16 cellular contexts compared by ENCODE assay signal in the genomic region with DNA sequence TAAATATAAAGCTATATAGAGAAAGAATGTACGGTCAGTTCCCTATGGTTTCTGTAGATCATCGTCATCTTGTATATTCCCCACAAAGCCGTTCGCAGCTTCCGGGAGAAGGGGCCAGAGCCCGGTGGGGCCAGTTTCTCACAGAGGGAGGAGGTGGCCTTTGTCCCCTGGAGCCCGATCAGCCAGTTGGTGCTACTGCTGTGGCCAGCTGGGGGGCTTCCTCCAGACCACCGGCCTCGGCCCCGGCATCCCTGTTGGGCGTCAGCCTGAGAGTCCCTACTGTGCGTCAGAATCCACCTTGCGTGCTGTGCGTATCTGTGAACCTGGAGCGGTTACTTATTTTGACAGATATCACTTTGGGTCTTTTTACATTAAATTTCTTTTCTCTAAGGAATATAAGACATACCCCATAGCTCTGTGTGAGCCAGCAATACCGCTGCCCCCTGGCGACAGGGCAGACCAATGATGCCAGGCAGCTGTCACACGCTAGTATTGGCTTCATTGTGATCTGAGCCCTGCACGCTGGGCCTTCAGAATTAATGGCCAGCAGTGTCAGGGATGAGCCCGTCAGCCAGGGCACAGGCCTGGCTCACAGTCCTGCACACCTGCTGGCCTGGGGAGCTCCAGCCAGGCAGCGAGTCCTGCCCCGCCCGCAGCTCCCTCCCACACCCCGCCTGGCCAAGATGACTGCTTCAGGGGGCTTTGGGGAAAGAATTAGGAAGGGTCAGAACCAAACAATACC.
A peak's percentile ranks its signal among the peaks of the same experiment; 100 is the strongest.
DNase-seq lines count a peak whose midpoint lies in the region; ATAC-seq and TF ChIP-seq lines count a peak whose summit lies in the region.
"Had no signal": no experiment of that assay in that cellular context is flagged by ENCODE, and none has a peak within 500 bp of the region (broad histone marks: within the 10 kb centered on the region; RNA-seq: fewer than 3 reads in every experiment).

No MANE protein-coding gene starts in this region.

- TF ChIP-seq CTCF in CD4-positive, alpha-beta T cell (IDR thresholded peaks at IDR 0.05) = no peak
- TF ChIP-seq CTCF in IMR-90 (conservative IDR thresholded peaks at IDR 0.05; ENCODE audit: low read depth, low read length) (no peak), chondrocyte (IDR thresholded peaks at IDR 0.05) (peak; percentile 24)

- H4K20me1 ChIP-seq in IMR-90 (ENCODE audit: insufficient read depth, low read length) = no peaks in the 10 kb centered on the region

- no peak overlapping the region for H3K56ac ChIP-seq in IMR-90 (ENCODE audit: extremely low read depth, insufficient read depth, low read length)

- TF ChIP-seq POLR2A in IMR-90 (IDR thresholded peaks at IDR 0.05; ENCODE audit: low read depth, low read length) = no peak

- no peak overlapping the region for H4K5ac ChIP-seq in IMR-90 (ENCODE audit: low read depth, low read length)

- no peak overlapping the region for H3K23ac ChIP-seq in IMR-90 (ENCODE audit: low read depth, low read length)

- H2AK5ac ChIP-seq in IMR-90 (ENCODE audit: low read depth, low read length) = no peak overlapping the region

- H4K8ac ChIP-seq in IMR-90 (ENCODE audit: low read depth in 2 of 2, low read length in 2 of 2) = no peak overlapping the region

- H3K27me3 ChIP-seq in CD4-positive, alpha-beta T cell (ENCODE audit: control insufficient read depth, insufficient read depth, low read length) = no peaks in the 10 kb centered on the region
- H3K27me3 ChIP-seq in IMR-90 (ENCODE audit: control insufficient read depth, insufficient read depth, low read length) = no peaks in the 10 kb centered on the region
- H3K27me3 ChIP-seq in CD4-positive, alpha-beta memory T cell (ENCODE audit: insufficient read depth, low read length) = no peaks in the 10 kb centered on the region
- H3K27me3 ChIP-seq: breast epithelium, gastrocnemius medialis, vagina had no signal

- TSS peak; percentile 68 for BruUV-seq in IMR-90 (replicated peaks; lab: Mats Ljungman, UMichigan)

- no peak overlapping the region for H3K4me3 Mint-ChIP-seq in CD4-positive, alpha-beta T cell
- H3K4me3 Mint-ChIP-seq in chondrocyte (ENCODE audit: unreplicated experiment) = no peak overlapping the region
- peak overlapping the region in 1 of 8 donors; percentile 5 for H3K4me3 Mint-ChIP-seq in CD4-positive, alpha-beta memory T cell
- H3K4me3 Mint-ChIP-seq: activated CD4-positive, alpha-beta T cell treated with anti-CD3 and anti-CD28 coated beads, Interleukin-2, amount 10 ng/mL, durations not matched to agents 24 days and 14 days; CD8-positive, alpha-beta memory T cell had no signal

- no peak overlapping the region for H3K4me3 ChIP-seq in IMR-90 (ENCODE audit: insufficient read depth, low read depth, low read length)
- H3K4me3 ChIP-seq in CD4-positive, alpha-beta memory T cell (ENCODE audit: low read length in 2 of 2) = no peak overlapping the region
- H3K4me3 ChIP-seq: breast epithelium, gastrocnemius medialis, vagina had no signal

- POLR2A ChIA-PET in CD4-positive, alpha-beta T cell (lab: Charles Lee) = no interaction called here
- POLR2A ChIA-PET in IMR-90 (lab: Charles Lee; ENCODE audit: unreplicated experiment) = no interaction called here
- POLR2A ChIA-PET in CD4-positive, alpha-beta memory T cell (lab: Charles Lee; ENCODE audit: partially characterized antibody) = no interaction called here

- H3K79me1 ChIP-seq in IMR-90 (ENCODE audit: low read depth in 1 of 2, low read length in 2 of 2) = no peaks in the 10 kb centered on the region; a peak in 2 of 4 replicates

- no peak overlapping the region for H2BK120ac ChIP-seq in IMR-90 (ENCODE audit: low read depth, low read length)

- CTCF ChIA-PET in CD4-positive, alpha-beta T cell (lab: Charles Lee) = interaction anchor here (1.1 kb wide), 1 partner anchor 619 kb away, joined by 3 read pairs; no protein-coding TSS in a partner anchor
- CTCF ChIA-PET in IMR-90 (lab: Yijun Ruan, JAX) = no interaction called here
- CTCF ChIA-PET in CD4-positive, alpha-beta memory T cell (lab: Charles Lee; ENCODE audit: partially characterized antibody) = no interaction called here

- H3K36me3 ChIP-seq in IMR-90 (ENCODE audit: control insufficient read depth, insufficient read depth, low read length) = peaks cover 41% of the 10 kb centered on the region
- peaks cover 6% of the 10 kb centered on the region for H3K36me3 ChIP-seq in CD4-positive, alpha-beta memory T cell (ENCODE audit: insufficient read depth, low read length)
- H3K36me3 ChIP-seq: breast epithelium had no signal

- H3K4me2 ChIP-seq in IMR-90 (ENCODE audit: low read depth, low read length) = no peak overlapping the region
- H3K4me2 ChIP-seq: KMS-11 had no signal

- dilution Hi-C loops in IMR-90 (cut with HindIII; ENCODE audit: low sequenced_read_pairs, unreplicated experiment) = no loop called here

- no peak for TF ChIP-seq RAD21 in IMR-90 (IDR thresholded peaks at IDR 0.05; ENCODE audit: low read length)

- H3K9me3 Mint-ChIP-seq in CD4-positive, alpha-beta T cell = no peaks in the 10 kb centered on the region
- no peaks in the 10 kb centered on the region for H3K9me3 Mint-ChIP-seq in chondrocyte (ENCODE audit: low read depth)
- no peaks in the 10 kb centered on the region for H3K9me3 Mint-ChIP-seq in CD4-positive, alpha-beta memory T cell
- H3K9me3 Mint-ChIP-seq: activated CD4-positive, alpha-beta T cell treated with anti-CD3 and anti-CD28 coated beads, Interleukin-2, amount 10 ng/mL, durations not matched to agents 24 days and 14 days; CD8-positive, alpha-beta memory T cell had no signal

- in situ Hi-C loops in IMR-90 (cut with MboI; ENCODE audit: low sequenced_read_pairs) = no loop called here

- H3K27ac Mint-ChIP-seq in CD4-positive, alpha-beta T cell = peak overlapping the region; percentile 49
- no peak overlapping the region for H3K27ac Mint-ChIP-seq in chondrocyte (ENCODE audit: unreplicated experiment)
- peak overlapping the region in 1 of 7 donors; percentile 70 for H3K27ac Mint-ChIP-seq in CD4-positive, alpha-beta memory T cell

- H3K4ac ChIP-seq in IMR-90 (ENCODE audit: low read depth, low read length) = no peak overlapping the region

- H3K9me3 ChIP-seq in CD4-positive, alpha-beta T cell (ENCODE audit: control insufficient read depth, low read length) = no peaks in the 10 kb centered on the region
- no peaks in the 10 kb centered on the region for H3K9me3 ChIP-seq in IMR-90 (ENCODE audit: control insufficient read depth, insufficient read depth, low read length)
- H3K9me3 ChIP-seq in CD4-positive, alpha-beta memory T cell (ENCODE audit: control insufficient read depth in 1 of 2, low read length in 2 of 2) = no peaks in the 10 kb centered on the region
- H3K9me3 ChIP-seq: breast epithelium, gastrocnemius medialis, vagina had no signal

- peak overlapping the region; percentile 32 for H2AFZ ChIP-seq in IMR-90 (replicated peaks; ENCODE audit: low read length, poor library complexity)

- no peak overlapping the region for H2BK15ac ChIP-seq in IMR-90 (ENCODE audit: low read depth, low read length)

- no peak overlapping the region for H2BK5ac ChIP-seq in IMR-90 (ENCODE audit: low read depth, low read length, poor library complexity, severe bottlenecking)

- no peak overlapping the region for H3K27ac ChIP-seq in CD4-positive, alpha-beta T cell (ENCODE audit: low read depth, low read length)
- H3K27ac ChIP-seq in IMR-90 (ENCODE audit: insufficient read depth, low read length) = no peak overlapping the region
- no peak overlapping the region for H3K27ac ChIP-seq in CD4-positive, alpha-beta memory T cell (ENCODE audit: low read depth, low read length)
- H3K27ac ChIP-seq: breast epithelium, KMS-11, vagina had no signal

- H3K9me1 ChIP-seq in IMR-90 (ENCODE audit: insufficient read depth, low read length) = no peaks in the 10 kb centered on the region

- H3K36me3 Mint-ChIP-seq in CD4-positive, alpha-beta T cell (ENCODE audit: low read depth) = peaks cover 29% of the 10 kb centered on the region
- peaks cover 31% of the 10 kb centered on the region for H3K36me3 Mint-ChIP-seq in chondrocyte (ENCODE audit: low read depth)
- peaks cover 23 to 37% of the 10 kb centered on the region in 2 donors for H3K36me3 Mint-ChIP-seq in CD4-positive, alpha-beta memory T cell

- no peak for ATAC-seq in CD4-positive, alpha-beta T cell (ENCODE audit: poor library complexity)
- ATAC-seq in IMR-90 (ENCODE audit: low read depth) = no peak
- ATAC-seq: gastrocnemius medialis had no signal

- H3K4me1 ChIP-seq in IMR-90 (ENCODE audit: control insufficient read depth, insufficient read depth, low read length) = no peaks in the 10 kb centered on the region
- peaks cover 8% of the 10 kb centered on the region for H3K4me1 ChIP-seq in CD4-positive, alpha-beta memory T cell (ENCODE audit: insufficient read depth, low read length)
- H3K4me1 ChIP-seq: breast epithelium had no signal

- no peak overlapping the region for H3K14ac ChIP-seq in IMR-90 (replicated peaks; ENCODE audit: low read depth, low read length)

- peaks cover 36% of the 10 kb centered on the region for H3K4me1 Mint-ChIP-seq in CD4-positive, alpha-beta T cell (ENCODE audit: low read depth)
- peaks cover 11% of the 10 kb centered on the region for H3K4me1 Mint-ChIP-seq in chondrocyte (ENCODE audit: low read depth)
- peaks cover 4 to 27% (median 8%) of the 10 kb centered on the region in 4 donors for H3K4me1 Mint-ChIP-seq in CD4-positive, alpha-beta memory T cell

- H3K27me3 Mint-ChIP-seq in CD4-positive, alpha-beta T cell = no peaks in the 10 kb centered on the region
- H3K27me3 Mint-ChIP-seq in chondrocyte (ENCODE audit: low read depth) = no peaks in the 10 kb centered on the region
- no peaks in the 10 kb centered on the region for H3K27me3 Mint-ChIP-seq in CD4-positive, alpha-beta memory T cell
- H3K27me3 Mint-ChIP-seq: activated CD4-positive, alpha-beta T cell treated with anti-CD3 and anti-CD28 coated beads, Interleukin-2, amount 10 ng/mL, durations not matched to agents 24 days and 14 days had no signal

- no peak overlapping the region for H3K18ac ChIP-seq in IMR-90 (ENCODE audit: low read depth, low read length)

- H2AK9ac ChIP-seq in IMR-90 (replicated peaks; ENCODE audit: low read depth, low read length, poor library complexity) = no peak overlapping the region

- H4K91ac ChIP-seq in IMR-90 (ENCODE audit: insufficient read depth, low read depth, low read length) = no peak overlapping the region

- no peak for DNase-seq in CD4-positive, alpha-beta T cell
- DNase-seq in IMR-90 = no peak
- peak; percentile 90 for DNase-seq in chondrocyte (ENCODE audit: low spot score)
- DNase-seq in pons (ENCODE audit: low spot score) = peak; percentile 15
- DNase-seq in NCI-H2171 treated with DMSO at 0.1 percent for 48 hours (lab: John Stamatoyannopoulos, UW) = no peak
- no peak for DNase-seq in ureter (ENCODE audit: low spot score)
- DNase-seq in CD4-positive, alpha-beta memory T cell = no peak
- DNase-seq: activated CD4-positive, alpha-beta T cell treated with anti-CD3 and anti-CD28 coated beads, Interleukin-2, amount 10 ng/mL, durations not matched to agents 24 days and 14 days; CD8-positive, alpha-beta memory T cell; NCI-H146; NCI-H524; stimulated activated CD4-positive, alpha-beta T cell treated with anti-CD3 and anti-CD28 coated beads, Interleukin-2, amount 100 ng/mL, for 24 hours had no signal

- no peak overlapping the region for H3K9ac ChIP-seq in IMR-90 (ENCODE audit: low read depth, low read length)
- H3K9ac ChIP-seq: KMS-11 had no signal

- 100% methylated on average over 3 of the region's 24 CpGs; no CpG with 5 or more reads in 1 of the 2 experiments for WGBS in IMR-90 (ENCODE audit: extremely low coverage in 2 of 2, insufficient read length in 1 of 2), 2 experiments

- H2BK20ac ChIP-seq in IMR-90 (ENCODE audit: low read depth, low read length) = no peak overlapping the region

- intact Hi-C loops in CD4-positive, alpha-beta T cell (cut with DNase I, micrococcal nuclease) = no loop called here
- intact Hi-C loops in IMR-90 (cut with micrococcal nuclease) = no loop called here
- intact Hi-C loops in CD4-positive, alpha-beta memory T cell (cut with micrococcal nuclease) = no loop called here

Comparison
In these comparisons a context has a peak if more than half of its experiments do, and no peak if none do; other contexts are left out.
1. DNase-seq: peak in chondrocyte (single experiment) and pons (single experiment); none in CD4-positive, alpha-beta T cell (0 of 10), IMR-90 (single experiment), NCI-H2171 treated with DMSO at 0.1 percent for 48 hours (single experiment), ureter (single experiment) and CD4-positive, alpha-beta memory T cell (0 of 5).